Comparison of ENCODE assay signal across 22 cellular contexts in the genomic region with DNA sequence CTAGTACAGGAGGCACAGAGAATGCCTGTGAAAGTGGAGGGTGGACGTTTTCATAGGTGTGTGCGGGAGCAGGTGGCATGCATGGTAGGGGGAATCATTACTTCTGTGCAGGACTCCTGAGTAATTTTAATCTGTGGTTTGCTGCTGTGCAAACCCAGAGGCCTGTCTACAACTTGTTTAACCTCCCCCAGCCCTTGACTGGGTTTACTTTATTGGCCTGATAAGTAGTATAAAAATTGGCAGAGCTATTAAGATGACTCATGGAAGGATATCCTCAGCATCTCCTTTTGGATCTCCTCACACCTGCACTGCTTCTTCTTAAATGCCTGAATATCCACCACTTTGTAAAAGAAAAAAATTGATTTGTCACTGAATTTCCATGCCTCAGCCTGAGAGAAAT.
"Had no signal": no experiment of that assay in that cellular context is flagged by ENCODE, and none has a peak within 500 bp of the region (broad histone marks: within the 10 kb centered on the region; RNA-seq: fewer than 3 reads in every experiment).

No MANE protein-coding gene starts in this region.

- H3K27ac Mint-ChIP-seq: activated B cell treated with CpG ODN at 0.5 μM for 24 hours; activated CD8-positive, alpha-beta T cell treated with anti-CD3 and anti-CD28 coated beads for 36 hours; activated naive CD4-positive, alpha-beta T cell treated with anti-CD3 and anti-CD28 coated beads, Interleukin-2, amount 50 U/mL, for 72 hours; activated T-cell treated with anti-CD3 and anti-CD28 coated beads, Interleukin-2, amount 50 U/mL, for 72 hours; nephron progenitor cell had no signal

- H3K27me3 Mint-ChIP-seq: activated B cell treated with CpG ODN at 0.5 μM for 24 hours; activated CD8-positive, alpha-beta T cell treated with anti-CD3 and anti-CD28 coated beads for 36 hours had no signal

- H3K4me3 Mint-ChIP-seq: activated B cell treated with CpG ODN at 0.5 μM for 24 hours; activated CD8-positive, alpha-beta T cell treated with anti-CD3 and anti-CD28 coated beads for 36 hours; activated T-cell treated with anti-CD3 and anti-CD28 coated beads, Interleukin-2, amount 50 U/mL, for 72 hours; central memory CD8-positive, alpha-beta T cell; nephron progenitor cell had no signal

- H3K27me3 ChIP-seq: body of pancreas, esophagus squamous epithelium, upper lobe of right lung had no signal

- DNase-seq: activated B cell treated with CpG ODN at 0.5 μM for 24 hours; activated CD4-positive, alpha-beta T cell treated with anti-CD3 and anti-CD28 coated beads for 48 hours; activated CD8-positive, alpha-beta memory T cell treated with anti-CD3 and anti-CD28 coated beads, Interleukin-2, amount 50 U/mL, for 4 hours; activated CD8-positive, alpha-beta T cell treated with anti-CD3 and anti-CD28 coated beads for 36 hours; activated gamma-delta T cell; activated T-cell treated with anti-CD3 and anti-CD28 coated beads, Interleukin-2, amount 50 U/mL, for 72 hours; body of pancreas; cortex of kidney; effector CD8-positive, alpha-beta T cell; esophagus squamous epithelium; foreskin melanocyte; lower lobe of right lung; nephron progenitor cell; occipital lobe; stimulated activated CD4-positive, alpha-beta T cell treated with anti-CD3 and anti-CD28 coated beads, Interleukin-4, amount 100 ng/mL, for 4 hours; stimulated activated CD8-positive, alpha-beta memory T cell treated with anti-CD3 and anti-CD28 coated beads, Interleukin-4, amount 100 ng/mL, for 48 hours; stimulated activated naive CD8-positive, alpha-beta T cell treated with anti-CD3 and anti-CD28 coated beads, Interleukin-15, Interleukin-2, amounts not matched to agents 100 U/mL and 50 U/mL, for 24 hours; T-helper 2 cell; upper lobe of right lung had no signal

- H3K27ac ChIP-seq: body of pancreas, esophagus squamous epithelium, lower lobe of right lung, skin epidermis, upper lobe of right lung had no signal

- H3K9me3 ChIP-seq: body of pancreas, esophagus squamous epithelium, lower lobe of right lung, upper lobe of right lung had no signal

- ATAC-seq: activated CD8-positive, alpha-beta T cell treated with anti-CD3 and anti-CD28 coated beads for 36 hours; activated naive CD4-positive, alpha-beta T cell treated with anti-CD3 and anti-CD28 coated beads, Interleukin-2, amount 50 U/mL, for 72 hours; activated T-cell treated with anti-CD3 and anti-CD28 coated beads, Interleukin-2, amount 50 U/mL, for 72 hours; body of pancreas; stimulated activated naive CD8-positive, alpha-beta T cell treated with anti-CD3 and anti-CD28 coated beads, Interleukin-15, Interleukin-2, amounts not matched to agents 100 U/mL and 50 U/mL, for 24 hours; upper lobe of right lung had no signal

- H3K9me3 Mint-ChIP-seq: activated B cell treated with CpG ODN at 0.5 μM for 24 hours; activated CD8-positive, alpha-beta T cell treated with anti-CD3 and anti-CD28 coated beads for 36 hours; activated T-cell treated with anti-CD3 and anti-CD28 coated beads, Interleukin-2, amount 50 U/mL, for 72 hours; central memory CD8-positive, alpha-beta T cell; nephron progenitor cell had no signal

- H3K4me3 ChIP-seq: body of pancreas, esophagus squamous epithelium, lower lobe of right lung, skin epidermis, upper lobe of right lung had no signal

- H3K36me3 ChIP-seq: esophagus squamous epithelium, lower lobe of right lung, upper lobe of right lung had no signal

- H3K4me1 ChIP-seq: body of pancreas had no signal
